In genomic region chr16:88471575-88471974, GRCh38 we compare ENCODE assay signal across 20 cellular contexts.
"Had no signal": no experiment of that assay in that cellular context is flagged by ENCODE, and none has a peak within 500 bp of the region (broad histone marks: within the 10 kb centered on the region; RNA-seq: fewer than 3 reads in every experiment).

No MANE protein-coding gene starts in this region.

- H3K36me3 Mint-ChIP-seq: activated naive CD4-positive, alpha-beta T cell treated with anti-CD3 and anti-CD28 coated beads, Interleukin-2, amount 50 U/mL, for 24 hours; WTC11 had no signal

- H3K27me3 Mint-ChIP-seq: activated CD8-positive, alpha-beta T cell treated with anti-CD3 and anti-CD28 coated beads for 36 hours; activated naive CD4-positive, alpha-beta T cell treated with anti-CD3 and anti-CD28 coated beads, Interleukin-2, amount 50 U/mL, for 24 hours had no signal

- H3K36me3 ChIP-seq: colonic mucosa, left ventricle myocardium inferior, pancreas, sigmoid colon had no signal

- H3K4me3 Mint-ChIP-seq: activated CD8-positive, alpha-beta T cell treated with anti-CD3 and anti-CD28 coated beads for 36 hours; activated T-cell treated with anti-CD3 and anti-CD28 coated beads, Interleukin-2, amount 50 U/mL, for 4 hours; neural crest cell; WTC11 had no signal

- H3K27ac ChIP-seq: colonic mucosa, hepatocyte, pancreas, sigmoid colon had no signal

- H2AFZ ChIP-seq: hepatocyte had no signal

- H3K27ac Mint-ChIP-seq: activated CD8-positive, alpha-beta T cell treated with anti-CD3 and anti-CD28 coated beads for 36 hours; activated naive CD4-positive, alpha-beta T cell treated with anti-CD3 and anti-CD28 coated beads, Interleukin-2, amount 50 U/mL, for 24 hours; WTC11 had no signal

- H3K9me3 ChIP-seq: colonic mucosa, left ventricle myocardium inferior, pancreas, sigmoid colon, spleen had no signal

- H3K4me3 ChIP-seq: colonic mucosa, hepatocyte, left ventricle myocardium inferior, pancreas, sigmoid colon, spleen had no signal

- DNase-seq: activated CD4-positive, alpha-beta T cell treated with anti-CD3 and anti-CD28 coated beads for 48 hours; activated CD8-positive, alpha-beta T cell treated with anti-CD3 and anti-CD28 coated beads for 36 hours; activated effector memory CD4-positive, alpha-beta T cell treated with Interleukin-2 at 50 U/mL for 16 hours; activated T-cell treated with anti-CD3 and anti-CD28 coated beads, Interleukin-2, amount 50 U/mL, for 4 hours; amniotic stem cell; central memory CD4-positive, alpha-beta T cell; colonic mucosa; kidney; left ventricle myocardium inferior; mesenchymal stem cell; pancreas; sigmoid colon; spleen had no signal

- H3K4me1 ChIP-seq: colonic mucosa, sigmoid colon had no signal

- H3K27me3 ChIP-seq: colonic mucosa, hepatocyte, pancreas, spleen had no signal

- H3K9me3 Mint-ChIP-seq: activated CD8-positive, alpha-beta T cell treated with anti-CD3 and anti-CD28 coated beads for 36 hours; activated naive CD4-positive, alpha-beta T cell treated with anti-CD3 and anti-CD28 coated beads, Interleukin-2, amount 50 U/mL, for 24 hours; activated T-cell treated with anti-CD3 and anti-CD28 coated beads, Interleukin-2, amount 50 U/mL, for 4 hours; neural crest cell; WTC11 had no signal

- H3K4me1 Mint-ChIP-seq: neural crest cell had no signal

- FAIRE-seq: endometrium, kidney, pancreas, TTC549 had no signal

- H3K4me2 ChIP-seq: hepatocyte had no signal

- ATAC-seq: activated CD8-positive, alpha-beta T cell treated with anti-CD3 and anti-CD28 coated beads for 36 hours; activated T-cell treated with anti-CD3 and anti-CD28 coated beads, Interleukin-2, amount 50 U/mL, for 4 hours; esophagus mucosa; pancreas; WTC11 had no signal
